ENCODE assay signal across 15 cellular contexts in genomic region chr11:110452720-110453119, GRCh38. TPM values are rescaled to one million over a fixed set of nuclear protein-coding genes. Genes with fewer than 3 reads are reported as not detected.
DNase-seq lines count a peak whose midpoint lies in the region; ATAC-seq lines count a peak whose summit lies in the region.
"Had no signal": no experiment of that assay in that cellular context is flagged by ENCODE, and none has a peak within 500 bp of the region (broad histone marks: within the 10 kb centered on the region; RNA-seq: fewer than 3 reads in every experiment).

No MANE protein-coding gene starts in this region.

- ATAC-seq in activated T-cell treated with anti-CD3 and anti-CD28 coated beads, Interleukin-2, amount 50 U/mL, for 72 hours (replicated peaks in 1 of 2) = peak; percentile 56 to 58
- peak; percentile 17 for ATAC-seq in activated naive CD8-positive, alpha-beta T cell treated with anti-CD3 and anti-CD28 coated beads, Interleukin-2, amount 10 ng/mL, durations not matched to agents 7 days and 5 days (ENCODE audit: low read depth)
- ATAC-seq in GM21619 (IDR thresholded peaks at IDR 0.05; ENCODE audit: unreplicated experiment) = no peak
- ATAC-seq: Panc1 had no signal

- H3K27ac Mint-ChIP-seq in activated T-cell treated with anti-CD3 and anti-CD28 coated beads, Interleukin-2, amount 50 U/mL, for 72 hours = no peak overlapping the region
- H3K27ac Mint-ChIP-seq in T-helper 1 cell treated with Interleukin-12 subunit alpha and Interleukin-12 subunit beta and Interleukin-4 antibody, amounts not matched to agents 30 μg/mL and 1 μg/mL, for 36 hours = no peak overlapping the region
- no peak overlapping the region for H3K27ac Mint-ChIP-seq in activated naive CD8-positive, alpha-beta T cell treated with anti-CD3 and anti-CD28 coated beads, Interleukin-2, amount 10 ng/mL, durations not matched to agents 7 days and 5 days

- H3K4me3 Mint-ChIP-seq in activated T-cell treated with anti-CD3 and anti-CD28 coated beads, Interleukin-2, amount 50 U/mL, for 72 hours = peak overlapping the region; percentile 0 to 31
- H3K4me3 Mint-ChIP-seq in T-helper 1 cell treated with Interleukin-12 subunit alpha and Interleukin-12 subunit beta and Interleukin-4 antibody, amounts not matched to agents 30 μg/mL and 1 μg/mL, for 36 hours = peak overlapping the region; percentile 52
- H3K4me3 Mint-ChIP-seq in activated naive CD8-positive, alpha-beta T cell treated with anti-CD3 and anti-CD28 coated beads, Interleukin-2, amount 10 ng/mL, durations not matched to agents 7 days and 5 days = peak overlapping the region; percentile 24

- peaks cover 54% of the 10 kb centered on the region for H3K4me1 Mint-ChIP-seq in activated T-cell treated with anti-CD3 and anti-CD28 coated beads, Interleukin-2, amount 50 U/mL, for 72 hours (ENCODE audit: low read depth)
- peaks cover 48% of the 10 kb centered on the region for H3K4me1 Mint-ChIP-seq in T-helper 1 cell treated with Interleukin-12 subunit alpha and Interleukin-12 subunit beta and Interleukin-4 antibody, amounts not matched to agents 30 μg/mL and 1 μg/mL, for 36 hours (ENCODE audit: low read depth)
- peaks cover 39% of the 10 kb centered on the region for H3K4me1 Mint-ChIP-seq in activated naive CD8-positive, alpha-beta T cell treated with anti-CD3 and anti-CD28 coated beads, Interleukin-2, amount 10 ng/mL, durations not matched to agents 7 days and 5 days

- POLR2A ChIA-PET in activated naive CD8-positive, alpha-beta T cell treated with anti-CD3 and anti-CD28 coated beads, Interleukin-2, amount 10 ng/mL, durations not matched to agents 7 days and 5 days (lab: Charles Lee) = no interaction called here

- no peak for DNase-seq in activated T-cell treated with anti-CD3 and anti-CD28 coated beads, Interleukin-2, amount 50 U/mL, for 72 hours
- no peak for DNase-seq in activated T-cell treated with anti-CD3 and anti-CD28 coated beads, Interleukin-2, amount 50 U/mL, for 1 hour
- no peak for DNase-seq in activated naive CD8-positive, alpha-beta T cell treated with anti-CD3 and anti-CD28 coated beads, Interleukin-2, amount 10 ng/mL, durations not matched to agents 7 days and 5 days
- no peak for DNase-seq in dedifferentiated amniotic fluid mesenchymal stem cell (ENCODE audit: extremely low spot score)
- DNase-seq in LoVo (ENCODE audit: low spot score) = no peak
- DNase-seq: C1 segment of cervical spinal cord, GF-D8, KBM-7, NCI-H1092 treated with DMSO at 0.1 percent for 48 hours, NCI-H2081 treated with DMSO at 0.1 percent for 48 hours, NCI-H510A treated with DMSO at 0.1 percent for 48 hours, NCI-H82 had no signal

- H3K36me3 Mint-ChIP-seq in activated T-cell treated with anti-CD3 and anti-CD28 coated beads, Interleukin-2, amount 50 U/mL, for 72 hours (ENCODE audit: insufficient read depth in 2 of 2) = peaks cover 3 to 4% of the 10 kb centered on the region in 2 donors
- peaks cover 21% of the 10 kb centered on the region for H3K36me3 Mint-ChIP-seq in T-helper 1 cell treated with Interleukin-12 subunit alpha and Interleukin-12 subunit beta and Interleukin-4 antibody, amounts not matched to agents 30 μg/mL and 1 μg/mL, for 36 hours (ENCODE audit: low read depth)
- peaks cover 17% of the 10 kb centered on the region for H3K36me3 Mint-ChIP-seq in activated naive CD8-positive, alpha-beta T cell treated with anti-CD3 and anti-CD28 coated beads, Interleukin-2, amount 10 ng/mL, durations not matched to agents 7 days and 5 days

- H3K9me3 Mint-ChIP-seq in activated T-cell treated with anti-CD3 and anti-CD28 coated beads, Interleukin-2, amount 50 U/mL, for 72 hours = no peaks in the 10 kb centered on the region
- H3K9me3 Mint-ChIP-seq in T-helper 1 cell treated with Interleukin-12 subunit alpha and Interleukin-12 subunit beta and Interleukin-4 antibody, amounts not matched to agents 30 μg/mL and 1 μg/mL, for 36 hours = no peaks in the 10 kb centered on the region
- peaks cover 1% of the 10 kb centered on the region for H3K9me3 Mint-ChIP-seq in activated naive CD8-positive, alpha-beta T cell treated with anti-CD3 and anti-CD28 coated beads, Interleukin-2, amount 10 ng/mL, durations not matched to agents 7 days and 5 days

- no peaks in the 10 kb centered on the region for H3K27me3 Mint-ChIP-seq in activated T-cell treated with anti-CD3 and anti-CD28 coated beads, Interleukin-2, amount 50 U/mL, for 72 hours (ENCODE audit: low read depth)
- H3K27me3 Mint-ChIP-seq in T-helper 1 cell treated with Interleukin-12 subunit alpha and Interleukin-12 subunit beta and Interleukin-4 antibody, amounts not matched to agents 30 μg/mL and 1 μg/mL, for 36 hours (ENCODE audit: low read depth) = no peaks in the 10 kb centered on the region
- no peaks in the 10 kb centered on the region for H3K27me3 Mint-ChIP-seq in activated naive CD8-positive, alpha-beta T cell treated with anti-CD3 and anti-CD28 coated beads, Interleukin-2, amount 10 ng/mL, durations not matched to agents 7 days and 5 days

RNA-seq across cellular contexts. Expression of gene FDX1, which starts 23.0 kb away (rescaled TPM):
- total RNA-seq in activated T-cell treated with anti-CD3 and anti-CD28 coated beads, Interleukin-2, amount 50 U/mL, for 72 hours = 1 to 10 TPM; 7.7 to 8.0 TPM
- total RNA-seq in activated naive CD8-positive, alpha-beta T cell treated with anti-CD3 and anti-CD28 coated beads, Interleukin-2, amount 10 ng/mL, durations not matched to agents 7 days and 5 days = 10 to 100 TPM in 1 of 2 experiments, 1 to 10 TPM in 1; 9.9 to 10.5 TPM
